Comparison of ENCODE assay signal across 9 cellular contexts in the genomic region with DNA sequence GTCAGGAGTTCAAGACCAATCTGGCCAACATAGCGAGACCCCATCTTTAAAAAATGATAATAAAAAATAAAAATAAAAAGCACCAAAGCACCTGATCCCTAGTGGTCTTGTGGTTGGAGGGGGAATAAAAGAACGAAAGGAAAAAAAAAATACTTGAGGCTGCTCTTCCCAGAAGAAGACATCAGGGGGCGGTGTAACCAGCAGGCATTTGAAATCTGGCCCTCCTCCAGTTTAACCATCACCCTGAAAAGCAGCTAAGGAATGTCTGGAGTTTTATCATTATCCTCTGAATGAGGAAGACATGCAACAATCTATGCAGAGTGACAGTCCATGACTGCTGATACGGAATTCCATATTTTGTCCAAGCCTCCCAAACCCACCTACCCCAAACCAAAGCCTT. TPM values are rescaled to one million over a fixed set of nuclear protein-coding genes. Genes with fewer than 3 reads are reported as not detected.
A peak's percentile ranks its signal among the peaks of the same experiment; 100 is the strongest.
DNase-seq lines count a peak whose midpoint lies in the region; FAIRE-seq and TF ChIP-seq lines count a peak whose summit lies in the region.
"Had no signal": no experiment of that assay in that cellular context is flagged by ENCODE, and none has a peak within 500 bp of the region (broad histone marks: within the 10 kb centered on the region; RNA-seq: fewer than 3 reads in every experiment).

No MANE protein-coding gene starts in this region.

- H4K91ac ChIP-seq in H1 (replicated peaks; ENCODE audit: insufficient read length, low read length) = no peak overlapping the region

- H3K9ac ChIP-seq in MM.1S (ENCODE audit: low read length) = no peak overlapping the region
- H3K9ac ChIP-seq in H1 (replicated peaks in 1 of 4; ENCODE audit: extremely low read depth in 1 of 4, low read depth in 3 of 4, low read length in 3 of 4) = no peak overlapping the region

- in situ Hi-C loops in G401 (cut with HindIII; ENCODE audit: low sequenced_read_pairs) = no loop called here

- H3K36me3 ChIP-seq in MM.1S (replicated peaks; ENCODE audit: insufficient read depth, low read length) = no peaks in the 10 kb centered on the region
- no peaks in the 10 kb centered on the region for H3K36me3 ChIP-seq in H1 (ENCODE audit: control insufficient read depth in 2 of 4, insufficient read depth in 4 of 4, low read length in 3 of 4)

- no peak overlapping the region for H2BK120ac ChIP-seq in H1 (replicated peaks; ENCODE audit: low read depth, low read length)

- H3K9me3 Mint-ChIP-seq in osteocyte (ENCODE audit: unreplicated experiment) = no peaks in the 10 kb centered on the region
- no peaks in the 10 kb centered on the region for H3K9me3 Mint-ChIP-seq in immature natural killer cell
- H3K9me3 Mint-ChIP-seq: activated B cell treated with CpG ODN at 0.5 μM for 24 hours had no signal

- H2AFZ ChIP-seq in MM.1S (ENCODE audit: low read length) = no peak overlapping the region
- no peak overlapping the region for H2AFZ ChIP-seq in H1 (ENCODE audit: low read length)

- H3K4me1 ChIP-seq in MM.1S (ENCODE audit: low read length) (0 out of 2 replicates have a peak, but pooled peaks cover 6% of the 10 kb centered on the region), H1 (replicated peaks in 1 of 4; ENCODE audit: control insufficient read depth in 3 of 4, insufficient read depth in 4 of 4, low read length in 3 of 4) (peaks cover 0 to 6% (median 2%) of the 10 kb centered on the region in 4 experiments; a peak in 4 of 7 replicates)

- H3K36me3 Mint-ChIP-seq in osteocyte (ENCODE audit: unreplicated experiment) (no peaks in the 10 kb centered on the region), immature natural killer cell (no peaks in the 10 kb centered on the region)

- 0 out of 2 replicates have a peak overlapping the region, but pooled peaks have one; percentile 49 for H2BK15ac ChIP-seq in H1 (ENCODE audit: low read length)

- H3K4me1 Mint-ChIP-seq in osteocyte (ENCODE audit: unreplicated experiment) = peaks cover 1% of the 10 kb centered on the region
- H3K4me1 Mint-ChIP-seq in immature natural killer cell = peaks cover under 1 to 3% of the 10 kb centered on the region in 2 donors

- no peak overlapping the region for H4K5ac ChIP-seq in H1 (ENCODE audit: insufficient read length, low read depth, low read length)

- H3K79me2 ChIP-seq in MM.1S (ENCODE audit: low read length) (no peaks in the 10 kb centered on the region), H1 (ENCODE audit: control insufficient read depth in 1 of 2, insufficient read depth in 2 of 2, low read length in 2 of 2) (no peaks in the 10 kb centered on the region)

- CTCF ChIA-PET in H1 (lab: Charles Lee; ENCODE audit: partially characterized antibody) = interaction anchor here (0.6 to 5.2 kb wide), 27 partner anchors 9 to 450 kb away, joined by 3 to 56 read pairs (median 4); no protein-coding TSS in a partner anchor

- H3K27ac Mint-ChIP-seq in osteocyte (ENCODE audit: unreplicated experiment) (no peak overlapping the region), immature natural killer cell (no peak overlapping the region)
- H3K27ac Mint-ChIP-seq: activated B cell treated with CpG ODN at 0.5 μM for 24 hours had no signal

- TF ChIP-seq EP300 in H1 (IDR thresholded peaks at IDR 0.05; ENCODE audit: borderline replicate concordance in 1 of 2, low read depth in 2 of 2, low read length in 2 of 2) = no peak

- H3K4me2 ChIP-seq in MM.1S (ENCODE audit: low read depth, low read length) (no peak overlapping the region), H1 (ENCODE audit: insufficient read depth in 1 of 2, low read depth in 2 of 2, low read length in 2 of 2) (no peak overlapping the region)

- WGBS in H1 (ENCODE audit: extremely low coverage in 1 of 2, insufficient coverage in 1 of 2, insufficient read length in 1 of 2, insufficient replicate concordance in 2 of 2, low coverage in 1 of 2, low lambda C conversion rate in 2 of 2, missing lambda C conversion rate in 1 of 2), 2 experiments = 17% methylated on average over 4 of the region's 4 CpGs; no CpG with 5 or more reads in 1 of the 2 experiments

- no peaks in the 10 kb centered on the region for H3K27me3 Mint-ChIP-seq in osteocyte (ENCODE audit: unreplicated experiment)
- peaks cover 1 to 7% (median 5%) of the 10 kb centered on the region in 3 donors for H3K27me3 Mint-ChIP-seq in immature natural killer cell (ENCODE audit: low read depth in 3 of 3)

- no peak overlapping the region for H2AK5ac ChIP-seq in H1 (ENCODE audit: low read depth, low read length)

- H2BK5ac ChIP-seq in H1 (ENCODE audit: low read depth, low read length) = no peak overlapping the region

- no peak overlapping the region for H3K4ac ChIP-seq in H1 (replicated peaks; ENCODE audit: insufficient read length, low read depth, low read length)

- H3K14ac ChIP-seq in H1 (ENCODE audit: insufficient read length) = no peak overlapping the region

- POLR2A ChIA-PET in H1 (lab: Charles Lee; ENCODE audit: partially characterized antibody) = interaction anchor here (0.7 to 1.4 kb wide), 5 partner anchors 13 to 114 kb away, joined by 3 to 6 read pairs (median 5); partner anchors contain the start of genes MPST and TST

- TF ChIP-seq CTCF in MM.1S (IDR thresholded peaks at IDR 0.05; ENCODE audit: low read length) = peak; percentile 49
- peak; percentile 27 to 82 (median 65) for TF ChIP-seq CTCF in H1 (IDR thresholded peaks at IDR 0.05; ENCODE audit: control extremely low read depth in 1 of 3, insufficient read depth in 1 of 3, low read depth in 1 of 3, low read length in 3 of 3)
- peak; percentile 59 for TF ChIP-seq CTCF in osteocyte (IDR thresholded peaks at IDR 0.05)

- H3K79me1 ChIP-seq in H1 (ENCODE audit: low read depth, low read length) = no peaks in the 10 kb centered on the region

- H2BK20ac ChIP-seq in H1 (ENCODE audit: low read length) = no peak overlapping the region

- H3K18ac ChIP-seq in H1 (ENCODE audit: extremely low read depth, low read length) = no peak overlapping the region

- no peaks in the 10 kb centered on the region for H3F3A ChIP-seq in MM.1S (ENCODE audit: insufficient read depth, low read length)

- H3K23me2 ChIP-seq in H1 (ENCODE audit: low read depth, low read length) = no peaks in the 10 kb centered on the region

- FAIRE-seq in H1 (lab: Jason Lieb, UNC) = peak; percentile 19

- no peak overlapping the region for H3K56ac ChIP-seq in H1 (replicated peaks; ENCODE audit: insufficient read length, low read depth, low read length)

- H2BK12ac ChIP-seq in H1 (ENCODE audit: low read depth, low read length) = 0 out of 2 replicates have a peak overlapping the region, but pooled peaks have one; percentile 17

- DNase-seq in NOMO-1 treated with DMSO at 0.1 percent for 48 hours (lab: John Stamatoyannopoulos, UW; ENCODE audit: unreplicated experiment) = peak; percentile 9
- no peak for DNase-seq in NOMO-1 treated with dmso at 0.1 percent for 144 hours (lab: John Stamatoyannopoulos, UW; ENCODE audit: unreplicated experiment)
- peak; percentile 11 for DNase-seq in MM.1S
- DNase-seq in H1 (ENCODE audit: low read depth in 1 of 2, low spot score in 2 of 2) = no peak
- DNase-seq in osteocyte (ENCODE audit: extremely low spot score, unreplicated experiment) = no peak
- DNase-seq in G401 (ENCODE audit: low spot score) = no peak
- DNase-seq in immature natural killer cell = no peak
- DNase-seq in COLO668 (lab: John Stamatoyannopoulos, UW; ENCODE audit: unreplicated experiment) = no peak
- DNase-seq: activated B cell treated with CpG ODN at 0.5 μM for 24 hours had no signal

- no peak overlapping the region for H4K8ac ChIP-seq in H1 (ENCODE audit: extremely low read depth, insufficient read depth, low read length)

- TF ChIP-seq POLR2A in H1 (IDR thresholded peaks at IDR 0.05; ENCODE audit: control extremely low read depth in 1 of 2, low read depth in 2 of 2, low read length in 2 of 2) = no peak

- H3K27ac ChIP-seq in MM.1S (ENCODE audit: low read length) (no peak overlapping the region), H1 (ENCODE audit: low read depth, low read length) (no peak overlapping the region)

- H3K4me3 Mint-ChIP-seq in osteocyte (ENCODE audit: unreplicated experiment) = no peak overlapping the region
- H3K4me3 Mint-ChIP-seq in immature natural killer cell = no peak overlapping the region
- H3K4me3 Mint-ChIP-seq: activated B cell treated with CpG ODN at 0.5 μM for 24 hours had no signal

- H4K20me1 ChIP-seq in MM.1S (ENCODE audit: insufficient read depth, low read length) (no peaks in the 10 kb centered on the region), H1 (replicated peaks in 1 of 2; ENCODE audit: control insufficient read depth in 1 of 2, insufficient read depth in 2 of 2, low read length in 2 of 2) (no peaks in the 10 kb centered on the region)

- H3K9me3 ChIP-seq in MM.1S (replicated peaks; ENCODE audit: insufficient read depth, low read length) (no peaks in the 10 kb centered on the region), H1 (ENCODE audit: insufficient read depth in 2 of 2, low read depth in 1 of 2, low read length in 1 of 2) (no peaks in the 10 kb centered on the region)

- H3K27me3 ChIP-seq in MM.1S (replicated peaks; ENCODE audit: insufficient read depth, low read length) = peaks cover 15% of the 10 kb centered on the region
- peaks cover 0 to 9% (median 0%) of the 10 kb centered on the region in 4 experiments; a peak in 5 of 7 replicates for H3K27me3 ChIP-seq in H1 (replicated peaks in 1 of 4; ENCODE audit: control insufficient read depth in 3 of 4, extremely low read depth in 1 of 4, insufficient read depth in 3 of 4, low read length in 3 of 4)

- TF ChIP-seq RAD21 in H1 (IDR thresholded peaks at IDR 0.05 in 1 of 2, conservative IDR thresholded peaks at IDR 0.05 in 1 of 2; ENCODE audit: low read depth in 2 of 2, low read length in 2 of 2) = peak; percentile 54 to 57

- H3K9me2 ChIP-seq in MM.1S (replicated peaks; ENCODE audit: insufficient read depth, low read length) = no peaks in the 10 kb centered on the region

- H3K4me3 ChIP-seq in MM.1S (ENCODE audit: low read length) = no peak overlapping the region
- no peak overlapping the region for H3K4me3 ChIP-seq in H1 (ENCODE audit: extremely low read depth in 1 of 4, insufficient read depth in 2 of 4, low read depth in 3 of 4, low read length in 4 of 4)

- H3K23ac ChIP-seq in H1 (ENCODE audit: insufficient read length) = no peak overlapping the region

RNA-seq across cellular contexts. Expression of gene KCTD17, which starts 5.6 kb away (rescaled TPM):
- total RNA-seq in H1 (2021; fragmentation: NEBNext Ultra II Directional; extraction: Animal tissue kit (Norgen Biotek cat#: 25700)) = 35.8 and 39.4 TPM in 2 replicates
- polyA plus RNA-seq in H1 (2011; rRNA removed) = 44.0 and 69.0 TPM in 2 replicates
- polyA plus RNA-seq in H1 (2011; cell fraction: cytosol; rRNA removed) = 47.9 TPM
- 87.7 TPM for polyA plus RNA-seq in H1 (2011; cell fraction: nucleus; rRNA removed)
- polyA plus RNA-seq in H1 (2012, experiment 1 of 2) = 24.9 to 38.8 TPM (median 38.0 TPM) in 4 replicates
- polyA plus RNA-seq in H1 (2012, experiment 2 of 2) = 36.2 TPM
- 21.4 TPM for polyA plus RNA-seq in H1 (2013, experiment 1 of 2)
- 23.8 TPM for polyA plus RNA-seq in H1 (2013, experiment 2 of 2)
- 22.1 and 45.1 TPM in 2 replicates for polyA minus RNA-seq in H1 (2011; rRNA and poly(A)+ RNA removed)
- polyA minus RNA-seq in H1 (2011; cell fraction: cytosol; rRNA and poly(A)+ RNA removed) = 20.6 TPM
- polyA minus RNA-seq in H1 (2011; cell fraction: nucleus; rRNA and poly(A)+ RNA removed) = 27.7 TPM
- total RNA-seq in osteocyte = 35.8 and 39.6 TPM in 2 replicates
- 24.9 and 30.0 TPM in 2 replicates for total RNA-seq in G401 (2014; rRNA removed; shearing (Covaris generic))
- 10 to 100 TPM; 10.7 to 16.1 (median 14.3) TPM for polyA plus RNA-seq in immature natural killer cell

RNA-seq across cellular contexts. Expression of gene MPST, which starts 26.4 kb away (rescaled TPM):
- total RNA-seq in H1 (2021; fragmentation: NEBNext Ultra II Directional; extraction: Animal tissue kit (Norgen Biotek cat#: 25700)) = 86.0 and 89.9 TPM in 2 replicates
- polyA plus RNA-seq in H1 (2011; rRNA removed) (124 and 229 TPM in 2 replicates), immature natural killer cell (10 to 100 TPM; 56.0 to 97.5 (median 59.7) TPM)
- 146 TPM for polyA plus RNA-seq in H1 (2011; cell fraction: cytosol; rRNA removed)
- 185 TPM for polyA plus RNA-seq in H1 (2011; cell fraction: nucleus; rRNA removed)
- polyA plus RNA-seq in H1 (2012, experiment 1 of 2) = 52.9 to 98.2 TPM (median 88.2 TPM) in 4 replicates
- 88.4 TPM for polyA plus RNA-seq in H1 (2012, experiment 2 of 2)
- 83.0 TPM for polyA plus RNA-seq in H1 (2013, experiment 1 of 2)
- polyA plus RNA-seq in H1 (2013, experiment 2 of 2) = 81.8 TPM
- polyA minus RNA-seq in H1 (2011; rRNA and poly(A)+ RNA removed) = 13.0 and 20.1 TPM in 2 replicates
- 66.1 TPM for polyA minus RNA-seq in H1 (2011; cell fraction: cytosol; rRNA and poly(A)+ RNA removed)
- 39.9 TPM for polyA minus RNA-seq in H1 (2011; cell fraction: nucleus; rRNA and poly(A)+ RNA removed)
- total RNA-seq in osteocyte = 57.4 and 65.1 TPM in 2 replicates
- total RNA-seq in G401 (2014; rRNA removed; shearing (Covaris generic)) = 177 and 203 TPM in 2 replicates

RNA-seq across cellular contexts. Expression of gene TST, which starts 26.7 kb away (rescaled TPM):
- total RNA-seq in H1 (2021; fragmentation: NEBNext Ultra II Directional; extraction: Animal tissue kit (Norgen Biotek cat#: 25700)) = 22.6 and 23.6 TPM in 2 replicates
- polyA plus RNA-seq in H1 (2011; rRNA removed) = 61.6 and 82.8 TPM in 2 replicates
- polyA plus RNA-seq in H1 (2011; cell fraction: cytosol; rRNA removed) = 53.6 TPM
- polyA plus RNA-seq in H1 (2011; cell fraction: nucleus; rRNA removed) = 57.3 TPM
- 20.0 to 33.4 TPM (median 31.7 TPM) in 4 replicates for polyA plus RNA-seq in H1 (2012, experiment 1 of 2)
- 46.9 TPM for polyA plus RNA-seq in H1 (2012, experiment 2 of 2)
- 21.6 TPM for polyA plus RNA-seq in H1 (2013, experiment 1 of 2)
- 21.2 TPM for polyA plus RNA-seq in H1 (2013, experiment 2 of 2)
- 15.3 and 16.1 TPM in 2 replicates for polyA minus RNA-seq in H1 (2011; rRNA and poly(A)+ RNA removed)
- polyA minus RNA-seq in H1 (2011; cell fraction: cytosol; rRNA and poly(A)+ RNA removed) = 15.0 TPM
- 24.1 TPM for polyA minus RNA-seq in H1 (2011; cell fraction: nucleus; rRNA and poly(A)+ RNA removed)
- 20.5 and 21.1 TPM in 2 replicates for total RNA-seq in osteocyte
- total RNA-seq in G401 (2014; rRNA removed; shearing (Covaris generic)) = 43.2 and 58.2 TPM in 2 replicates
- 10 to 100 TPM in 1 of 3 donors, 1 to 10 TPM in 2; 8.1 to 20.8 (median 8.4) TPM for polyA plus RNA-seq in immature natural killer cell

Comparison
In these comparisons a context has a peak if more than half of its experiments do, and no peak if none do; other contexts are left out.
1. DNase-seq: peak in NOMO-1 treated with DMSO at 0.1 percent for 48 hours (single experiment) and MM.1S (single experiment); none in NOMO-1 treated with dmso at 0.1 percent for 144 hours (single experiment), H1 (0 of 2), osteocyte (single experiment), G401 (single experiment), immature natural killer cell (0 of 3) and COLO668 (single experiment).
2. Peak in every context shown above with its lines, with median percentiles within 50 percentile points of each other: CTCF ChIP-seq.